Comparison of ENCODE assay signal across 8 cellular contexts in genomic region chr3:15331072-15331605, GRCh38. TPM values are rescaled to one million over a fixed set of nuclear protein-coding genes. Genes with fewer than 3 reads are reported as not detected.
DNase-seq lines count a peak whose midpoint lies in the region; ATAC-seq, FAIRE-seq and TF ChIP-seq lines count a peak whose summit lies in the region.

No MANE protein-coding gene starts in this region.

- POLR2A ChIA-PET in A549 (lab: Yijun Ruan, JAX) (no interaction called here), IMR-90 (lab: Charles Lee; ENCODE audit: unreplicated experiment) (no interaction called here)

- H3K79me1 ChIP-seq in IMR-90 (ENCODE audit: low read depth in 1 of 2, low read length in 2 of 2), result peaks cover 3 to 7% of the 10 kb centered on the region in 2 experiments; a peak in 1 of 4 replicates

- no peak for ATAC-seq in A549
- ATAC-seq in IMR-90 (ENCODE audit: low read depth), result no peak; the same call in 1 of the 2 replicates
- no peak for ATAC-seq in HG02678 (IDR thresholded peaks at IDR 0.05; ENCODE audit: unreplicated experiment)

- H3K4me3 ChIP-seq in A549, result peak overlapping the region; percentile 75
- H3K4me3 ChIP-seq in IMR-90 (ENCODE audit: insufficient read depth, low read depth, low read length), result peak overlapping the region; percentile 86
- H3K4me3 ChIP-seq in muscle layer of colon (ENCODE audit: low read depth in 1 of 2, low read length in 2 of 2), result peak overlapping the region; percentile 71 to 81

- no peak for TF ChIP-seq EP300 in A549 (IDR thresholded peaks at IDR 0.05)

- H4K5ac ChIP-seq in IMR-90 (ENCODE audit: low read depth, low read length), result no peak overlapping the region

- no peak overlapping the region for H2AK5ac ChIP-seq in IMR-90 (ENCODE audit: low read depth, low read length)

- no peak overlapping the region for H2AK9ac ChIP-seq in IMR-90 (replicated peaks; ENCODE audit: low read depth, low read length, poor library complexity)

- FAIRE-seq in A549 (lab: Jason Lieb, UNC), result no peak

- H3K9me1 ChIP-seq in IMR-90 (ENCODE audit: insufficient read depth, low read length), result peaks cover 10% of the 10 kb centered on the region

- H3K14ac ChIP-seq in IMR-90 (replicated peaks; ENCODE audit: low read depth, low read length), result no peak overlapping the region

- no peaks in the 10 kb centered on the region for H4K20me1 ChIP-seq in IMR-90 (ENCODE audit: insufficient read depth, low read length)

- no peak overlapping the region for H2BK15ac ChIP-seq in IMR-90 (ENCODE audit: low read depth, low read length)

- no peak overlapping the region for H4K8ac ChIP-seq in IMR-90 (ENCODE audit: low read depth in 2 of 2, low read length in 2 of 2)

- dilution Hi-C loops in IMR-90 (cut with HindIII; ENCODE audit: low sequenced_read_pairs, unreplicated experiment), result no loop called here

- peak overlapping the region; percentile 72 for H3K4me2 ChIP-seq in A549
- H3K4me2 ChIP-seq in IMR-90 (ENCODE audit: low read depth, low read length), result peak overlapping the region; percentile 87

- intact Hi-C loops in IMR-90 (cut with micrococcal nuclease), result loop anchor here (5.0 kb wide), 1 partner anchor 124 kb away; the partner anchor contains the start of gene CAPN7

- H3K56ac ChIP-seq in IMR-90 (ENCODE audit: extremely low read depth, insufficient read depth, low read length), result no peak overlapping the region

- BruUV-seq in IMR-90 (replicated peaks; lab: Mats Ljungman, UMichigan), result no TSS peak

- H2BK5ac ChIP-seq in IMR-90 (ENCODE audit: low read depth, low read length, poor library complexity, severe bottlenecking), result no peak overlapping the region

- H3K4me1 ChIP-seq in A549 (peaks cover 11% of the 10 kb centered on the region; the same call in 2 of the 3 replicates), IMR-90 (ENCODE audit: control insufficient read depth, insufficient read depth, low read length) (peaks cover 13% of the 10 kb centered on the region), muscle layer of colon (ENCODE audit: insufficient read depth, low read length) (peaks cover 18% of the 10 kb centered on the region)

- H3K18ac ChIP-seq in IMR-90 (ENCODE audit: low read depth, low read length), result no peak overlapping the region

- H2BK120ac ChIP-seq in IMR-90 (ENCODE audit: low read depth, low read length), result no peak overlapping the region

- no peak for TF ChIP-seq POLR2A in A549 (IDR thresholded peaks at IDR 0.05; ENCODE audit: low read length)
- TF ChIP-seq POLR2A in IMR-90 (IDR thresholded peaks at IDR 0.05; ENCODE audit: low read depth, low read length), result no peak

- peak overlapping the region; percentile 98 for H2AFZ ChIP-seq in IMR-90 (replicated peaks; ENCODE audit: low read length, poor library complexity)

- TF ChIP-seq RAD21 in A549 (conservative IDR thresholded peaks at IDR 0.05 in 1 of 2, IDR thresholded peaks at IDR 0.05 in 1 of 2) (no peak), IMR-90 (IDR thresholded peaks at IDR 0.05; ENCODE audit: low read length) (no peak)

- no peak overlapping the region for H4K91ac ChIP-seq in IMR-90 (ENCODE audit: insufficient read depth, low read depth, low read length)

- no peak for DNase-seq in A549 (ENCODE audit: low read depth in 1 of 2, low spot score in 1 of 2)
- no peak for DNase-seq in IMR-90
- DNase-seq in caudate nucleus (lab: John Stamatoyannopoulos, UW), result no peak
- DNase-seq in DMS114 treated with DMSO at 0.1 percent for 48 hours (lab: John Stamatoyannopoulos, UW; ENCODE audit: unreplicated experiment), result no peak
- DNase-seq in NCI-H2107 (lab: John Stamatoyannopoulos, UW), result no peak
- DNase-seq in SHP77 (lab: John Stamatoyannopoulos, UW), result no peak

- WGBS in A549 (ENCODE audit: missing lambda C conversion rate), result 66% methylated on average over 6 of the region's 6 CpGs
- 16% methylated on average over 3 of the region's 6 CpGs; no CpG with 5 or more reads in 1 of the 2 experiments for WGBS in IMR-90 (ENCODE audit: extremely low coverage in 2 of 2, insufficient read length in 1 of 2), 2 experiments

- peak overlapping the region in 1 of 2 experiments; percentile 87; a peak in 3 of 6 replicates for H3K27ac ChIP-seq in A549
- no peak overlapping the region for H3K27ac ChIP-seq in IMR-90 (ENCODE audit: insufficient read depth, low read length)
- peak overlapping the region; percentile 71 for H3K27ac ChIP-seq in caudate nucleus (ENCODE audit: low read depth, low read length)
- H3K27ac ChIP-seq in muscle layer of colon (ENCODE audit: low read depth, low read length), result peak overlapping the region; percentile 69

- H3K36me3 ChIP-seq in IMR-90 (ENCODE audit: control insufficient read depth, insufficient read depth, low read length) (no peaks in the 10 kb centered on the region), muscle layer of colon (ENCODE audit: insufficient read depth, low read length) (no peaks in the 10 kb centered on the region)

- H3K27me3 ChIP-seq in IMR-90 (ENCODE audit: control insufficient read depth, insufficient read depth, low read length), result no peaks in the 10 kb centered on the region
- H3K27me3 ChIP-seq in muscle layer of colon (ENCODE audit: control insufficient read depth in 1 of 2, insufficient read depth in 2 of 2, low read length in 2 of 2), result no peaks in the 10 kb centered on the region

- H3K23ac ChIP-seq in IMR-90 (ENCODE audit: low read depth, low read length), result peak overlapping the region; percentile 10; the same call in 1 of the 2 replicates

- no peak overlapping the region for H3K4ac ChIP-seq in IMR-90 (ENCODE audit: low read depth, low read length)

- CTCF ChIA-PET in A549 (lab: Yijun Ruan, JAX), result interaction anchor here (0.6 to 4.5 kb wide), 5 partner anchors 13 to 271 kb away, joined by 3 to 25 read pairs (median 4); no protein-coding TSS in a partner anchor
- CTCF ChIA-PET in IMR-90 (lab: Yijun Ruan, JAX), result interaction anchor here (1.0 to 1.8 kb wide), 4 partner anchors 10 to 170 kb away, joined by 3 to 6 read pairs (median 3); no protein-coding TSS in a partner anchor

- H2BK20ac ChIP-seq in IMR-90 (ENCODE audit: low read depth, low read length), result no peak overlapping the region

- in situ Hi-C loops in IMR-90 (cut with MboI; ENCODE audit: low sequenced_read_pairs), result loop anchor here (5.0 kb wide), 1 partner anchor 64 kb away; no protein-coding TSS in a partner anchor

- H3K9me3 ChIP-seq in A549 (no peaks in the 10 kb centered on the region), IMR-90 (ENCODE audit: control insufficient read depth, insufficient read depth, low read length) (no peaks in the 10 kb centered on the region), muscle layer of colon (ENCODE audit: low read length) (no peaks in the 10 kb centered on the region)

- TF ChIP-seq CTCF in A549 (IDR thresholded peaks at IDR 0.05) (no peak), IMR-90 (conservative IDR thresholded peaks at IDR 0.05; ENCODE audit: low read depth, low read length) (no peak)

- H3K9ac ChIP-seq in IMR-90 (ENCODE audit: low read depth, low read length), result peak overlapping the region; percentile 33
- peak overlapping the region; percentile 40 for H3K9ac ChIP-seq in muscle layer of colon (ENCODE audit: low read length)

TF ChIP-seq in A549, 52 proteins besides CTCF, POLR2A, EP300 and RAD21 (continues in another document):
- no peak for TF ChIP-seq ZSCAN20 (CRISPR knock-in tag; IDR thresholded peaks at IDR 0.05)
- no peak for TF ChIP-seq MAX (IDR thresholded peaks at IDR 0.05)
- TF ChIP-seq HOXB13 (CRISPR knock-in tag; IDR thresholded peaks at IDR 0.05; ENCODE audit: low read depth), result no peak
- no peak for TF ChIP-seq FOSB (CRISPR knock-in tag; IDR thresholded peaks at IDR 0.05)
- no peak for TF ChIP-seq CHD4 (IDR thresholded peaks at IDR 0.05; ENCODE audit: borderline replicate concordance)
- no peak for TF ChIP-seq SREBF2 (IDR thresholded peaks at IDR 0.05)
- no peak for TF ChIP-seq RARB (CRISPR knock-in tag; IDR thresholded peaks at IDR 0.05)
- TF ChIP-seq CBX2 (IDR thresholded peaks at IDR 0.05; ENCODE audit: borderline replicate concordance, low read depth), result no peak
- no peak for TF ChIP-seq FOSL2 (IDR thresholded peaks at IDR 0.05)
- TF ChIP-seq FOSL2 (CRISPR knock-in tag; IDR thresholded peaks at IDR 0.05), result no peak
- no peak for TF ChIP-seq HES2 (IDR thresholded peaks at IDR 0.05)

TF ChIP-seq in IMR-90, 13 proteins besides CTCF, POLR2A, EP300 and RAD21:
- no peak for TF ChIP-seq MAFK (IDR thresholded peaks at IDR 0.05; ENCODE audit: low read depth, low read length)

RNA-seq across cellular contexts. Expression of gene SH3BP5, which starts 1.2 kb away (rescaled TPM):
- polyA plus RNA-seq in A549 (2011; rRNA removed), result 12.6 and 16.0 TPM in 2 replicates
- polyA plus RNA-seq in A549 (2012; cell fraction: cytosol; rRNA removed), result 13.6 and 13.9 TPM in 2 replicates
- 8.2 and 9.2 TPM in 2 replicates for polyA plus RNA-seq in A549 (2012; cell fraction: nucleus; rRNA removed)
- polyA plus RNA-seq in A549 (2017; fragmentation: RNase III; extraction: RNeasy Plus Mini Kit Qiagen cat#74134 plus additional on column Dnase treatment), result 10.5 to 11.2 TPM (median 10.9 TPM) in 3 replicates
- polyA minus RNA-seq in A549 (2011; rRNA and poly(A)+ RNA removed), result 7.3 and 7.5 TPM in 2 replicates
- 14.0 and 14.2 TPM in 2 replicates for total RNA-seq in IMR-90 (2012; rRNA removed)
- 22.3 and 23.5 TPM in 2 replicates for polyA plus RNA-seq in IMR-90 (2012; rRNA removed)
- 20.8 and 23.4 TPM in 2 replicates for polyA plus RNA-seq in IMR-90 (2012; cell fraction: cytosol; rRNA removed)
- 18.9 and 31.2 TPM in 2 replicates for polyA plus RNA-seq in IMR-90 (2012; cell fraction: nucleus; rRNA removed; ENCODE audit: low replicate concordance)
